10 cellular contexts compared by ENCODE assay signal in genomic region chr6:74137910-74138309, GRCh38.
A peak's percentile ranks its signal among the peaks of the same experiment; 100 is the strongest.
DNase-seq lines count a peak whose midpoint lies in the region; ATAC-seq, FAIRE-seq and TF ChIP-seq lines count a peak whose summit lies in the region.
"Had no signal": no experiment of that assay in that cellular context is flagged by ENCODE, and none has a peak within 500 bp of the region (broad histone marks: within the 10 kb centered on the region; RNA-seq: fewer than 3 reads in every experiment).

No MANE protein-coding gene starts in this region.

- in situ Hi-C loops in K562 (cut with MboI): no loop called here

- TF ChIP-seq EP300 in K562 (IDR thresholded peaks at IDR 0.05; ENCODE audit: low read length): no peak

- 0% methylated on average over 2 of the region's 2 CpGs for WGBS in K562 (ENCODE audit: insufficient coverage, low coverage, missing lambda C conversion rate)
- 18 to 25% methylated on average over 2 of the region's 2 CpGs for WGBS in aorta, 2 donors

- no peak overlapping the region for H3K9ac ChIP-seq in K562 (ENCODE audit: insufficient read depth in 1 of 2, low read depth in 2 of 2, low read length in 2 of 2)
- H3K9ac ChIP-seq: BLaER1 had no signal

- no peak for DNase-seq in K562 (ENCODE audit: extremely low read depth in 1 of 4, low spot score in 3 of 4)
- DNase-seq in glomerular visceral epithelial cell (ENCODE audit: extremely low spot score): peak; percentile 34
- DNase-seq in aorta: no peak
- DNase-seq in stimulated activated CD4-positive, alpha-beta T cell treated with anti-CD3 and anti-CD28 coated beads, Interleukin-4, amount 100 ng/mL, for 24 hours: no peak
- DNase-seq in SIG-M5 treated with dmso at 0.1 percent for 504 hours (lab: John Stamatoyannopoulos, UW; ENCODE audit: unreplicated experiment): no peak
- DNase-seq in mesenteric fat pad (ENCODE audit: low spot score): no peak
- DNase-seq: central memory CD4-positive, alpha-beta T cell had no signal

- TF ChIP-seq CTCF in HEK293 (tag by site-specific recombination; IDR thresholded peaks at IDR 0.05) (no peak), K562 (IDR thresholded peaks at IDR 0.05 in 2 of 3, conservative IDR thresholded peaks at IDR 0.05 in 1 of 3; ENCODE audit: insufficient read depth in 2 of 3, low read depth in 1 of 3, low read length in 3 of 3) (no peak)

- intact Hi-C loops in K562 (cut with micrococcal nuclease): no loop called here
- intact Hi-C loops in aorta (cut with DNase I): no loop called here

- BruUV-seq in K562 (replicated peaks; lab: Mats Ljungman, UMichigan): no TSS peak

- ATAC-seq in K562 (no peak), aorta (ENCODE audit: low FRiP score) (no peak)

- TF ChIP-seq POLR2A in K562 (conservative IDR thresholded peaks at IDR 0.05): no peak

- H4K20me1 ChIP-seq in K562 (replicated peaks; ENCODE audit: control insufficient read depth, insufficient read depth, low read length): no peaks in the 10 kb centered on the region
- H4K20me1 ChIP-seq: BLaER1 had no signal

- H3K27ac ChIP-seq in ACC112 (ENCODE audit: low read depth, low read length) (0 out of 2 replicates have a peak overlapping the region, but pooled peaks have one; percentile 4), HEK293 (ENCODE audit: extremely low read depth, low read depth, low read length) (no peak overlapping the region), K562 (ENCODE audit: extremely low read depth, low read depth, low read length) (no peak overlapping the region), aorta (ENCODE audit: low read depth in 1 of 2, low read length in 2 of 2) (no peak overlapping the region)
- H3K27ac ChIP-seq: BLaER1 had no signal

- POLR2A ChIA-PET in HEK293 (lab: Yijun Ruan, JAX): no interaction called here
- POLR2A ChIA-PET in K562 (lab: Yijun Ruan, JAX): no interaction called here

- no peaks in the 10 kb centered on the region for H3K9me1 ChIP-seq in K562 (ENCODE audit: control insufficient read depth, insufficient read depth, low read length)

- no peak for TF ChIP-seq RAD21 in K562 (CRISPR knock-in tag; conservative IDR thresholded peaks at IDR 0.05 in 1 of 2, IDR thresholded peaks at IDR 0.05 in 1 of 2)

- no peaks in the 10 kb centered on the region for H3K9me3 ChIP-seq in HEK293 (ENCODE audit: control insufficient read depth, insufficient read depth, low read depth, low read length)
- no peaks in the 10 kb centered on the region for H3K9me3 ChIP-seq in K562 (replicated peaks; ENCODE audit: control insufficient read depth, insufficient read depth, low read depth, low read length)
- H3K9me3 ChIP-seq in aorta (ENCODE audit: control insufficient read depth, low read length): no peaks in the 10 kb centered on the region
- H3K9me3 ChIP-seq: BLaER1 had no signal

- H3K4me1 ChIP-seq in ACC112 (ENCODE audit: control insufficient read depth, insufficient read depth, low read length, unreplicated experiment) (peaks cover 4% of the 10 kb centered on the region), HEK293 (ENCODE audit: control insufficient read depth, insufficient read depth, low read length) (no peaks in the 10 kb centered on the region), K562 (replicated peaks in 1 of 2; ENCODE audit: control insufficient read depth in 2 of 2, insufficient read depth in 2 of 2, low read length in 2 of 2) (no peaks in the 10 kb centered on the region), aorta (ENCODE audit: control insufficient read depth in 1 of 2, insufficient read depth in 2 of 2, low read length in 2 of 2) (no peaks in the 10 kb centered on the region)
- H3K4me1 ChIP-seq: BLaER1 had no signal

- FAIRE-seq in K562 (lab: Jason Lieb, UNC): no peak

- CTCF ChIA-PET in HEK293 (lab: Yijun Ruan, JAX): interaction anchor here (0.6 kb wide), 1 partner anchor 16 kb away, joined by 5 read pairs; no protein-coding TSS in a partner anchor
- CTCF ChIA-PET in K562 (lab: Yijun Ruan, JAX; ENCODE audit: low intra/inter-chr PET ratio): no interaction called here

- H3K27me3 ChIP-seq in ACC112 (ENCODE audit: insufficient read depth, low read length) (no peaks in the 10 kb centered on the region; the same call in none of the 2 replicates), K562 (ENCODE audit: control insufficient read depth in 2 of 2, insufficient read depth in 2 of 2, low read length in 2 of 2) (no peaks in the 10 kb centered on the region), aorta (ENCODE audit: control insufficient read depth in 1 of 2, insufficient read depth in 2 of 2, low read length in 1 of 2) (no peaks in the 10 kb centered on the region)
- H3K27me3 ChIP-seq: BLaER1 had no signal

- no peaks in the 10 kb centered on the region for H3K36me3 ChIP-seq in ACC112 (ENCODE audit: insufficient read depth, low read length)
- no peaks in the 10 kb centered on the region for H3K36me3 ChIP-seq in HEK293 (ENCODE audit: control insufficient read depth in 2 of 2, insufficient read depth in 1 of 2, low read length in 2 of 2)
- no peaks in the 10 kb centered on the region for H3K36me3 ChIP-seq in K562 (ENCODE audit: control insufficient read depth, insufficient read depth, low read length)
- H3K36me3 ChIP-seq in aorta (ENCODE audit: control insufficient read depth in 1 of 2, insufficient read depth in 2 of 2, low read length in 1 of 2): no peaks in the 10 kb centered on the region
- H3K36me3 ChIP-seq: BLaER1 had no signal

- no peaks in the 10 kb centered on the region for H3K79me2 ChIP-seq in ACC112 (ENCODE audit: control insufficient read depth, insufficient read depth, low read length, unreplicated experiment)
- H3K79me2 ChIP-seq in K562 (ENCODE audit: control insufficient read depth, insufficient read depth, low read length): no peaks in the 10 kb centered on the region

- H3K4me2 ChIP-seq in K562 (ENCODE audit: insufficient read depth, low read length): no peak overlapping the region
- H3K4me2 ChIP-seq: BLaER1 had no signal

- H3K4me3 ChIP-seq in ACC112 (ENCODE audit: low read depth, low read length): peak overlapping the region; percentile 12; the same call in 1 of the 2 replicates
- no peak overlapping the region for H3K4me3 ChIP-seq in HEK293 (ENCODE audit: low read depth, low read length)
- H3K4me3 ChIP-seq in K562: no peak overlapping the region
- no peak overlapping the region for H3K4me3 ChIP-seq in aorta (ENCODE audit: low read length in 2 of 2)
- H3K4me3 ChIP-seq: BLaER1 had no signal

- peak overlapping the region; percentile 58 for H2AFZ ChIP-seq in ACC112 (ENCODE audit: low read length, unreplicated experiment)
- no peak overlapping the region for H2AFZ ChIP-seq in K562 (ENCODE audit: low read depth, low read length)

TF ChIP-seq in HEK293, 187 proteins besides CTCF, POLR2A, EP300 and RAD21:
- TF ChIP-seq SCRT2 (tag by site-specific recombination; IDR thresholded peaks at IDR 0.05) (peak; percentile 80), ZNF169 (tag by site-specific recombination; IDR thresholded peaks at IDR 0.05) (no peak)

TF ChIP-seq in K562, 482 proteins besides CTCF, POLR2A, EP300 and RAD21:
- peak; percentile 73; the same call in 1 of the 2 replicates for TF ChIP-seq ATF4 (CRISPR knock-in tag; IDR thresholded peaks at IDR 0.05)
- TF ChIP-seq CEBPG (CRISPR knock-in tag; IDR thresholded peaks at IDR 0.05): no peak
- peak in 1 of 2 experiments; percentile 58; a peak in 1 of 4 replicates for TF ChIP-seq CEBPG (tag; conservative IDR thresholded peaks at IDR 0.05 in 1 of 2, IDR thresholded peaks at IDR 0.05 in 1 of 2)
- TF ChIP-seq ZZZ3 (IDR thresholded peaks at IDR 0.05): no peak
